10 cellular contexts compared by ENCODE assay signal in the genomic region with DNA sequence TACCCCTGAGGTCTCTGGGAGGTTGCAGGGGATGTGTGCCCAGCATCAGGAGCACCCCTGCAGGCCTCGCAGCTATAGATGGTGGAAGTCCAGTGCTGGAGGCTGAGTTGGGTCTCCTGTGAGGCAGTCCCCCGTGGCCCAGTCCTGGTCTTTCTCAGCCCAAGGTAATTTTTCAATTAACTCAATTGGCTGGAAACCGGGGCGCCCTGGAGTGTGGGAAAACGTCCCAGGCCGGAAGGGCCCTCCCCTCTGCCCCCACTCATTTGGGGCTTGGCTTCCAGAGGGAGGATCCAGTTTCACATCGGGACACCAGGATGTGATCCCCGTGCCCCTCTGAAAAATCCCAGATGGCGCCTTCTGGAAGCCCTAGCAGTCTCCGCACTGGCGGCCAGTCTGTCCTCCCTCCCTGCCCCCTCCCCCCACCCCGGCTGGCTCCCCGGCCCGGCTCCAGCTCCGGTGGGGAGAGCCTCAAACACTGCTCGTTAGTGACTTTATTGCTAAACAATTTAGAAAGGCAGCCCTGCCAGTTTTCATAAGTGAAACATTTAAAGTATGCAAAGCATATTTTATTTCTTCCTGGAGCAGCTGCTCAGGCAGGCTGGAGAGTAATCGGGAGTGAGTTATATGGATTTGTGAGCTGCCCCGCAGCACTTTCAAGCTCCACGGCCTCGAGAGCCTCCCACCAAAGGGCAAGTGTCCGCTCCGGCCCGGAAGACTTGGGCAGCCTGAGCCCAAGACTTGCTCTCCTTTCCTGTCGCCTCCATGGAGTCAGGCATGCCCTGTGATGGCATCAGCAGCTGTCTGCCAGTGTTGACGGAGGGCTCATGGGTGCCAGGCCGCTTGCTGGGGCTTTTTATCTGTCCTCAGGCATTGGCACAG.
A peak's percentile ranks its signal among the peaks of the same experiment; 100 is the strongest.
DNase-seq lines count a peak whose midpoint lies in the region; ATAC-seq and TF ChIP-seq lines count a peak whose summit lies in the region.
"Had no signal": no experiment of that assay in that cellular context is flagged by ENCODE, and none has a peak within 500 bp of the region (broad histone marks: within the 10 kb centered on the region; RNA-seq: fewer than 3 reads in every experiment).

No MANE protein-coding gene starts in this region.

- TF ChIP-seq CTCF in AG09319 (IDR thresholded peaks at IDR 0.05; ENCODE audit: low read depth, low read length) (no peak), VCaP (conservative IDR thresholded peaks at IDR 0.05) (no peak), gastroesophageal sphincter (IDR thresholded peaks at IDR 0.05) (no peak), ovary (IDR thresholded peaks at IDR 0.05) (no peak), Calu3 (IDR thresholded peaks at IDR 0.05; ENCODE audit: unreplicated experiment) (no peak)

- no peaks in the 10 kb centered on the region for H3K27me3 ChIP-seq in gastroesophageal sphincter
- H3K27me3 ChIP-seq in ovary = no peaks in the 10 kb centered on the region

- ATAC-seq in gastroesophageal sphincter = peak; percentile 88
- ATAC-seq: naive thymus-derived CD4-positive, alpha-beta T cell had no signal

- no peaks in the 10 kb centered on the region for H3K27me3 Mint-ChIP-seq in Calu3 (ENCODE audit: unreplicated experiment)
- H3K27me3 Mint-ChIP-seq: activated CD4-positive, alpha-beta T cell treated with anti-CD3 and anti-CD28 coated beads, Interleukin-2, amount 10 ng/mL, durations not matched to agents 24 days and 14 days had no signal

- intact Hi-C loops in ovary (cut with DNase I) = no loop called here
- intact Hi-C loops in Calu3 (cut with micrococcal nuclease; ENCODE audit: unreplicated experiment) = no loop called here

- no peak for TF ChIP-seq POLR2A in gastroesophageal sphincter (IDR thresholded peaks at IDR 0.05)
- no peak for TF ChIP-seq POLR2A in ovary (IDR thresholded peaks at IDR 0.05)

- peak overlapping the region; percentile 4 to 33 for H3K4me3 ChIP-seq in gastroesophageal sphincter
- peak overlapping the region; percentile 19 for H3K4me3 ChIP-seq in ovary

- BruUV-seq in Calu3 (replicated peaks; lab: Mats Ljungman, UMichigan) = no TSS peak

- no peak overlapping the region for H3K27ac Mint-ChIP-seq in Calu3 (ENCODE audit: unreplicated experiment)
- H3K27ac Mint-ChIP-seq: activated CD4-positive, alpha-beta T cell treated with anti-CD3 and anti-CD28 coated beads, Interleukin-2, amount 10 ng/mL, durations not matched to agents 24 days and 14 days; naive thymus-derived CD4-positive, alpha-beta T cell had no signal

- peak; percentile 76 for DNase-seq in AG09319 (ENCODE audit: extremely low read depth, low read depth)
- DNase-seq in ovary = peak; percentile 73 to 86 (median 79)
- no peak for DNase-seq in NCI-H2196 (lab: John Stamatoyannopoulos, UW; ENCODE audit: unreplicated experiment)
- no peak for DNase-seq in GM19240 (ENCODE audit: insufficient read length, low spot score)
- DNase-seq in NCI-H2081 treated with DMSO at 0.1 percent for 48 hours (lab: John Stamatoyannopoulos, UW) = no peak
- DNase-seq in Calu3 = no peak
- DNase-seq: activated CD4-positive, alpha-beta T cell treated with anti-CD3 and anti-CD28 coated beads, Interleukin-2, amount 10 ng/mL, durations not matched to agents 24 days and 14 days; naive thymus-derived CD4-positive, alpha-beta T cell had no signal

- CTCF ChIA-PET in Calu3 (lab: Charles Lee) = no interaction called here

- no peaks in the 10 kb centered on the region for H3K36me3 ChIP-seq in gastroesophageal sphincter
- no peaks in the 10 kb centered on the region for H3K36me3 ChIP-seq in ovary

- peak overlapping the region; percentile 58 for H3K27ac ChIP-seq in VCaP
- H3K27ac ChIP-seq in gastroesophageal sphincter = peak overlapping the region; percentile 73 to 94 (median 86)
- H3K27ac ChIP-seq in ovary = peak overlapping the region; percentile 51 to 56

- no peak overlapping the region for H3K4me3 Mint-ChIP-seq in Calu3 (ENCODE audit: low read depth, unreplicated experiment)
- H3K4me3 Mint-ChIP-seq: activated CD4-positive, alpha-beta T cell treated with anti-CD3 and anti-CD28 coated beads, Interleukin-2, amount 10 ng/mL, durations not matched to agents 24 days and 14 days; naive thymus-derived CD4-positive, alpha-beta T cell had no signal

- H3K4me1 Mint-ChIP-seq in Calu3 (ENCODE audit: low read depth, unreplicated experiment) = no peaks in the 10 kb centered on the region
- H3K4me1 Mint-ChIP-seq: activated CD4-positive, alpha-beta T cell treated with anti-CD3 and anti-CD28 coated beads, Interleukin-2, amount 10 ng/mL, durations not matched to agents 24 days and 14 days; naive thymus-derived CD4-positive, alpha-beta T cell had no signal

- TF ChIP-seq EP300 in gastroesophageal sphincter (IDR thresholded peaks at IDR 0.05) = no peak
- no peak for TF ChIP-seq EP300 in ovary (IDR thresholded peaks at IDR 0.05)

- H3K9me3 Mint-ChIP-seq in Calu3 (ENCODE audit: low read depth, unreplicated experiment) = no peaks in the 10 kb centered on the region
- H3K9me3 Mint-ChIP-seq: activated CD4-positive, alpha-beta T cell treated with anti-CD3 and anti-CD28 coated beads, Interleukin-2, amount 10 ng/mL, durations not matched to agents 24 days and 14 days; naive thymus-derived CD4-positive, alpha-beta T cell had no signal

- WGBS in gastroesophageal sphincter (ENCODE audit: low coverage in 1 of 2), 2 donors = 27% methylated on average over 5 of the region's 26 CpGs; no CpG with 5 or more reads in 1 of the 2 donors
- WGBS in ovary, 3 donors = 6 to 13% (median 6%) methylated on average over 26 of the region's 26 CpGs

- H3K4me1 ChIP-seq in gastroesophageal sphincter = peaks cover 2 to 56% (median 46%) of the 10 kb centered on the region in 3 donors
- H3K4me1 ChIP-seq in ovary (ENCODE audit: insufficient read depth) = peaks cover 34% of the 10 kb centered on the region

- H3K9me3 ChIP-seq in gastroesophageal sphincter = no peaks in the 10 kb centered on the region
- H3K9me3 ChIP-seq in ovary = no peaks in the 10 kb centered on the region

- no peaks in the 10 kb centered on the region for H3K36me3 Mint-ChIP-seq in Calu3 (ENCODE audit: insufficient read depth, unreplicated experiment)
- H3K36me3 Mint-ChIP-seq: naive thymus-derived CD4-positive, alpha-beta T cell had no signal

Comparison
In these comparisons a context has a peak if more than half of its experiments do, and no peak if none do; other contexts are left out.
1. DNase-seq: peak in AG09319 (single experiment) and ovary (5 of 5); none in NCI-H2196 (single experiment), GM19240 (single experiment), NCI-H2081 treated with DMSO at 0.1 percent for 48 hours (single experiment) and Calu3 (single experiment).
2. Peak in every context shown above with its lines, with median percentiles within 50 percentile points of each other: H3K27ac ChIP-seq.